Comparison of ENCODE assay signal across 8 cellular contexts in the genomic region with DNA sequence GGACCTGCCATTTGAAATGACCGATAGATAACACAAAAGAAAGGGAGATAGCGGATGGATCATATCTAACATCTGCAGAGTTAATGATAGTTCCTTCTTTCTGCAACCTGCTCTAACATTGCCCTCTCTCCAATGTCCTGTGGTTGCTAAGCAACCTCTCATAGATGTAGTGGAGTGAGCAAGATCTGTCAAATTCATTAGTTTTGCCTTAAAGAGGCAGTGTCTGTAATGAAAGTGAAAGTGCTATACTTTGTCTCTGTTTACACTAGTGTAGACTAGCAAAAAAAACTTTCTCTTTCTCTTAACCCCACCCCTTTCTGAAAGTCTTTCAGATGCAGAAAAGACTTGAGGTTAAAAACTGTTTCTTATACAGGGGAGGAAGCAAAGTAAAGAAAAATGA.
A peak's percentile ranks its signal among the peaks of the same experiment; 100 is the strongest.
DNase-seq lines count a peak whose midpoint lies in the region; ATAC-seq and TF ChIP-seq lines count a peak whose summit lies in the region.

No MANE protein-coding gene starts in this region.

- peaks cover 0 to 15% of the 10 kb centered on the region in 2 donors for H3K4me1 ChIP-seq in naive thymus-derived CD4-positive, alpha-beta T cell (ENCODE audit: control insufficient read depth in 2 of 2, insufficient read depth in 2 of 2, low read length in 2 of 2)

- peak overlapping the region; percentile 53 for H3K4me3 ChIP-seq in naive thymus-derived CD4-positive, alpha-beta T cell (ENCODE audit: low read length)
- no peak overlapping the region for H3K4me3 ChIP-seq in H7 (ENCODE audit: insufficient read depth, low read depth, low read length)

- no peaks in the 10 kb centered on the region for H3K9me3 Mint-ChIP-seq in brain
- H3K9me3 Mint-ChIP-seq in naive thymus-derived CD4-positive, alpha-beta T cell = peaks cover 0 to 5% (median 0%) of the 10 kb centered on the region in 11 donors

- peak; percentile 96 for ATAC-seq in GM21423 (IDR thresholded peaks at IDR 0.05; ENCODE audit: unreplicated experiment)
- peak; percentile 91 for ATAC-seq in naive thymus-derived CD4-positive, alpha-beta T cell

- no peaks in the 10 kb centered on the region for H3K36me3 ChIP-seq in naive thymus-derived CD4-positive, alpha-beta T cell (ENCODE audit: control insufficient read depth in 2 of 3, insufficient read depth in 3 of 3, low read length in 3 of 3)
- H3K36me3 ChIP-seq in H7 (replicated peaks; ENCODE audit: control insufficient read depth, insufficient read depth, low read length) = no peaks in the 10 kb centered on the region

- peak overlapping the region; percentile 60 for H3K27ac ChIP-seq in naive thymus-derived CD4-positive, alpha-beta T cell (ENCODE audit: low read depth, low read length)

- H3K9me3 ChIP-seq in naive thymus-derived CD4-positive, alpha-beta T cell (ENCODE audit: control insufficient read depth in 2 of 3, low read length in 3 of 3) = no peaks in the 10 kb centered on the region

- peaks cover 60% of the 10 kb centered on the region for H3K4me1 Mint-ChIP-seq in brain
- H3K4me1 Mint-ChIP-seq in naive thymus-derived CD4-positive, alpha-beta T cell = peaks cover 3 to 61% (median 40%) of the 10 kb centered on the region in 7 donors

- DNase-seq in GDM1 (lab: John Stamatoyannopoulos, UW) (peak; percentile 9), HT1080 (ENCODE audit: low read depth) (peak; percentile 56), HK-2 (ENCODE audit: unreplicated experiment) (no peak), cortex of kidney (lab: John Stamatoyannopoulos, UW) (no peak), H7 (no peak)
- DNase-seq in naive thymus-derived CD4-positive, alpha-beta T cell = peak in 7 of 9 donors; percentile 2 to 64 (median 53)

- H3K36me3 Mint-ChIP-seq in brain = no peaks in the 10 kb centered on the region
- H3K36me3 Mint-ChIP-seq in naive thymus-derived CD4-positive, alpha-beta T cell = no peaks in the 10 kb centered on the region

- peak overlapping the region; percentile 46 to 82 (median 75) for H3K4me3 Mint-ChIP-seq in brain
- peak overlapping the region; percentile 63 to 90 (median 86) for H3K4me3 Mint-ChIP-seq in naive thymus-derived CD4-positive, alpha-beta T cell

- peaks cover 2% of the 10 kb centered on the region for H3K27me3 Mint-ChIP-seq in brain
- no peaks in the 10 kb centered on the region for H3K27me3 Mint-ChIP-seq in naive thymus-derived CD4-positive, alpha-beta T cell

- peak overlapping the region; percentile 61 to 89 (median 82) for H3K27ac Mint-ChIP-seq in brain
- H3K27ac Mint-ChIP-seq in naive thymus-derived CD4-positive, alpha-beta T cell = peak overlapping the region; percentile 56 to 90 (median 86)

- POLR2A ChIA-PET in naive thymus-derived CD4-positive, alpha-beta T cell (lab: Charles Lee) = interaction anchor here (0.6 kb wide), 1 partner anchor 34 kb away, joined by 3 read pairs; no protein-coding TSS in a partner anchor

- intact Hi-C loops in naive thymus-derived CD4-positive, alpha-beta T cell (cut with micrococcal nuclease) = loop anchor here (2.0 kb wide), 1 partner anchor 21 kb away; no protein-coding TSS in a partner anchor

- CTCF ChIA-PET in naive thymus-derived CD4-positive, alpha-beta T cell (lab: Charles Lee) = no interaction called here

- no peaks in the 10 kb centered on the region for H3K27me3 ChIP-seq in naive thymus-derived CD4-positive, alpha-beta T cell (ENCODE audit: control insufficient read depth in 2 of 2, insufficient read depth in 2 of 2, low read length in 2 of 2)
- H3K27me3 ChIP-seq in H7 (ENCODE audit: control insufficient read depth, insufficient read depth, low read length) = no peaks in the 10 kb centered on the region

- no peak for TF ChIP-seq CTCF in brain (conservative IDR thresholded peaks at IDR 0.05)

Comparison
In these comparisons a context has a peak if more than half of its experiments do, and no peak if none do; other contexts are left out.
1. DNase-seq: peak in GDM1 (single experiment), HT1080 (single experiment) and naive thymus-derived CD4-positive, alpha-beta T cell (7 of 9); none in HK-2 (single experiment), cortex of kidney (single experiment) and H7 (single experiment).